ENCODE assay signal across 13 cellular contexts in genomic region chr1:152162826-152163463, GRCh38. TPM values are rescaled to one million over a fixed set of nuclear protein-coding genes. Genes with fewer than 3 reads are reported as not detected.
A peak's percentile ranks its signal among the peaks of the same experiment; 100 is the strongest.
DNase-seq lines count a peak whose midpoint lies in the region; ATAC-seq and TF ChIP-seq lines count a peak whose summit lies in the region.
"Had no signal": no experiment of that assay in that cellular context is flagged by ENCODE, and none has a peak within 500 bp of the region (broad histone marks: within the 10 kb centered on the region; RNA-seq: fewer than 3 reads in every experiment).

No MANE protein-coding gene starts in this region.

- no peaks in the 10 kb centered on the region for H3K9me3 Mint-ChIP-seq in CD14-positive monocyte
- H3K9me3 Mint-ChIP-seq: activated CD4-positive, alpha-beta memory T cell treated with anti-CD3 and anti-CD28 coated beads for 36 hours; natural killer cell treated with Interleukin-12 subunit alpha and Interleukin-12 subunit beta and Interleukin-15 and Interleukin-18, amount 100 ng/mL, for 72 hours had no signal

- H3K4me3 Mint-ChIP-seq in CD14-positive monocyte, result no peak overlapping the region
- H3K4me3 Mint-ChIP-seq: activated CD4-positive, alpha-beta memory T cell treated with anti-CD3 and anti-CD28 coated beads for 36 hours; natural killer cell treated with Interleukin-12 subunit alpha and Interleukin-12 subunit beta and Interleukin-15 and Interleukin-18, amount 100 ng/mL, for 72 hours had no signal

- no peak overlapping the region for H2BK120ac ChIP-seq in mesenchymal stem cell (ENCODE audit: low read depth, low read length)

- no peaks in the 10 kb centered on the region for H3K9me3 ChIP-seq in mesenchymal stem cell (ENCODE audit: control insufficient read depth, low read length)

- no peaks in the 10 kb centered on the region for H3K36me3 ChIP-seq in mesenchymal stem cell (ENCODE audit: control insufficient read depth in 1 of 2, insufficient read depth in 2 of 2, low read depth in 1 of 2, low read length in 2 of 2)

- H3K23ac ChIP-seq in mesenchymal stem cell (ENCODE audit: low read length in 2 of 2), result no peak overlapping the region

- no peak overlapping the region for H2BK12ac ChIP-seq in mesenchymal stem cell (ENCODE audit: low read length in 2 of 2)

- H3K27me3 Mint-ChIP-seq in CD14-positive monocyte (ENCODE audit: low read depth in 3 of 3), result peaks cover 0 to 4% (median 0%) of the 10 kb centered on the region in 3 donors

- no peak overlapping the region for H2AK5ac ChIP-seq in mesenchymal stem cell (ENCODE audit: low read length, severe bottlenecking)

- H3K4ac ChIP-seq in mesenchymal stem cell (ENCODE audit: low read depth in 1 of 2, low read length in 2 of 2), result no peak overlapping the region

- H2BK15ac ChIP-seq in mesenchymal stem cell (ENCODE audit: low read depth, poor library complexity, severe bottlenecking), result no peak overlapping the region

- DNase-seq in CD14-positive monocyte (ENCODE audit: low spot score) (no peak), LoVo (ENCODE audit: low spot score) (peak; percentile 83), cardiac fibroblast (ENCODE audit: low read depth in 2 of 2) (peak; percentile 68 to 94), mesenchymal stem cell (peak; percentile 14), dorsolateral prefrontal cortex (no peak), OCI-M2 (lab: John Stamatoyannopoulos, UW; ENCODE audit: unreplicated experiment) (no peak)
- DNase-seq: activated CD4-positive, alpha-beta memory T cell treated with anti-CD3 and anti-CD28 coated beads for 36 hours; effector memory CD4-positive, alpha-beta T cell; stimulated activated naive CD8-positive, alpha-beta T cell treated with anti-CD3 and anti-CD28 coated beads, Interleukin-15, Interleukin-2, amounts not matched to agents 100 U/mL and 50 U/mL, for 24 hours had no signal

- peak overlapping the region; percentile 48 for H3K9ac ChIP-seq in mesenchymal stem cell (ENCODE audit: low read length)

- no peak overlapping the region for H3K4me2 ChIP-seq in mesenchymal stem cell (ENCODE audit: low read length, poor library complexity, severe bottlenecking)

- no peaks in the 10 kb centered on the region for H3K36me3 Mint-ChIP-seq in CD14-positive monocyte
- H3K36me3 Mint-ChIP-seq: activated CD4-positive, alpha-beta memory T cell treated with anti-CD3 and anti-CD28 coated beads for 36 hours; natural killer cell treated with Interleukin-12 subunit alpha and Interleukin-12 subunit beta and Interleukin-15 and Interleukin-18, amount 100 ng/mL, for 72 hours had no signal

- no peaks in the 10 kb centered on the region for H3K79me1 ChIP-seq in mesenchymal stem cell (replicated peaks; ENCODE audit: low read length, poor library complexity, severe bottlenecking)

- H3K4me1 Mint-ChIP-seq in CD14-positive monocyte, result peaks cover 78% of the 10 kb centered on the region

- no peak overlapping the region for H2BK5ac ChIP-seq in mesenchymal stem cell (ENCODE audit: low read depth, low read length, poor library complexity, severe bottlenecking)

- no peak overlapping the region for H4K8ac ChIP-seq in mesenchymal stem cell (ENCODE audit: low read length)

- no peak overlapping the region for H3K18ac ChIP-seq in mesenchymal stem cell (ENCODE audit: low read depth in 1 of 2, low read length in 2 of 2)

- H3K4me3 ChIP-seq in cardiac fibroblast (replicated peaks in 1 of 2; ENCODE audit: low read depth in 2 of 2, low read length in 2 of 2), result no peak overlapping the region
- H3K4me3 ChIP-seq in mesenchymal stem cell (ENCODE audit: insufficient read depth in 1 of 2, low read depth in 1 of 2, low read length in 2 of 2), result peak overlapping the region in 1 of 2 experiments; percentile 7
- no peak overlapping the region for H3K4me3 ChIP-seq in dorsolateral prefrontal cortex

- no peak overlapping the region for H4K91ac ChIP-seq in mesenchymal stem cell (ENCODE audit: low read length)

- peaks cover 8 to 10% of the 10 kb centered on the region in 2 experiments for H3K27me3 ChIP-seq in mesenchymal stem cell (ENCODE audit: control insufficient read depth in 1 of 2, insufficient read depth in 1 of 2, low read length in 2 of 2)
- peaks cover 0 to 9% (median 0%) of the 10 kb centered on the region in 45 donors for H3K27me3 ChIP-seq in dorsolateral prefrontal cortex

- no peak for TF ChIP-seq CTCF in CD14-positive monocyte (IDR thresholded peaks at IDR 0.05)
- peak; percentile 23 for TF ChIP-seq CTCF in cardiac fibroblast (IDR thresholded peaks at IDR 0.05; ENCODE audit: low read depth, low read length)
- no peak for TF ChIP-seq CTCF in dorsolateral prefrontal cortex (IDR thresholded peaks at IDR 0.05 in 54 of 56, conservative IDR thresholded peaks at IDR 0.05 in 2 of 56; ENCODE audit: low read depth in 1 of 56, partially characterized antibody in 56 of 56)

- peak overlapping the region; percentile 78 for H3K27ac ChIP-seq in mesenchymal stem cell (ENCODE audit: low read length, poor library complexity, severe bottlenecking)
- H3K27ac ChIP-seq in dorsolateral prefrontal cortex, result no peak overlapping the region

- H3K4me1 ChIP-seq in mesenchymal stem cell (ENCODE audit: control insufficient read depth, insufficient read depth, low read depth, low read length), result peaks cover 5% of the 10 kb centered on the region

- peak overlapping the region; percentile 35 to 81 (median 59) for H3K27ac Mint-ChIP-seq in CD14-positive monocyte
- H3K27ac Mint-ChIP-seq: activated CD4-positive, alpha-beta memory T cell treated with anti-CD3 and anti-CD28 coated beads for 36 hours; activated naive CD4-positive, alpha-beta T cell treated with anti-CD3 and anti-CD28 coated beads, Interleukin-2, amount 50 U/mL, for 72 hours; natural killer cell treated with Interleukin-12 subunit alpha and Interleukin-12 subunit beta and Interleukin-15 and Interleukin-18, amount 100 ng/mL, for 72 hours had no signal

- H3K14ac ChIP-seq in mesenchymal stem cell (ENCODE audit: low read length in 2 of 2), result no peak overlapping the region

- no peak for ATAC-seq in HG03432 (IDR thresholded peaks at IDR 0.05; ENCODE audit: unreplicated experiment)
- no peak for ATAC-seq in HG03097 (IDR thresholded peaks at IDR 0.05; ENCODE audit: low FRiP score, unreplicated experiment)
- ATAC-seq: activated naive CD4-positive, alpha-beta T cell treated with anti-CD3 and anti-CD28 coated beads, Interleukin-2, amount 50 U/mL, for 72 hours; natural killer cell treated with Interleukin-12 subunit alpha and Interleukin-12 subunit beta and Interleukin-15 and Interleukin-18, amount 100 ng/mL, for 72 hours; stimulated activated naive CD8-positive, alpha-beta T cell treated with anti-CD3 and anti-CD28 coated beads, Interleukin-15, Interleukin-2, amounts not matched to agents 100 U/mL and 50 U/mL, for 24 hours had no signal

- 38% methylated on average over 1 of the region's 1 CpG for WGBS in mesenchymal stem cell

- intact Hi-C loops in CD14-positive monocyte (cut with micrococcal nuclease) (loop anchor here in 1 of 2 donors (5.0 kb wide), 1 partner anchor 56 kb away; no protein-coding TSS in a partner anchor), dorsolateral prefrontal cortex (cut with DNase I) (no loop called here)

- no peak overlapping the region for H2AFZ ChIP-seq in mesenchymal stem cell (ENCODE audit: low read depth, low read length)

RNA-seq across cellular contexts. Expression of gene RPTN, which starts 3.9 kb away (rescaled TPM):
- polyA plus RNA-seq in CD14-positive monocyte, result not detected
- not detected for polyA plus RNA-seq in mesenchymal stem cell (2013, experiment 1 of 2)
- polyA plus RNA-seq in mesenchymal stem cell (2013, experiment 2 of 2), result not detected
- not detected for total RNA-seq in dorsolateral prefrontal cortex
- total RNA-seq: activated CD4-positive, alpha-beta memory T cell treated with anti-CD3 and anti-CD28 coated beads for 36 hours; activated naive CD4-positive, alpha-beta T cell treated with anti-CD3 and anti-CD28 coated beads, Interleukin-2, amount 50 U/mL, for 72 hours; natural killer cell treated with Interleukin-12 subunit alpha and Interleukin-12 subunit beta and Interleukin-15 and Interleukin-18, amount 100 ng/mL, for 72 hours had no signal

RNA-seq across cellular contexts. Expression of gene TCHH, which starts 47.7 kb away (rescaled TPM):
- not detected for polyA plus RNA-seq in CD14-positive monocyte
- not detected for polyA plus RNA-seq in mesenchymal stem cell (2013, experiment 1 of 2)
- not detected for polyA plus RNA-seq in mesenchymal stem cell (2013, experiment 2 of 2)
- 1 to 10 TPM in 2 of 120 experiments, under 1 TPM in 118; 0.07 to 1.6 (median 0.51) TPM for total RNA-seq in dorsolateral prefrontal cortex
- total RNA-seq: activated CD4-positive, alpha-beta memory T cell treated with anti-CD3 and anti-CD28 coated beads for 36 hours had no signal

Comparison
In these comparisons a context has a peak if more than half of its experiments do, and no peak if none do; other contexts are left out.
1. DNase-seq: peak in LoVo (single experiment), cardiac fibroblast (2 of 2) and mesenchymal stem cell (single experiment); none in CD14-positive monocyte (single experiment), dorsolateral prefrontal cortex (0 of 10) and OCI-M2 (single experiment).